In the genomic region with DNA sequence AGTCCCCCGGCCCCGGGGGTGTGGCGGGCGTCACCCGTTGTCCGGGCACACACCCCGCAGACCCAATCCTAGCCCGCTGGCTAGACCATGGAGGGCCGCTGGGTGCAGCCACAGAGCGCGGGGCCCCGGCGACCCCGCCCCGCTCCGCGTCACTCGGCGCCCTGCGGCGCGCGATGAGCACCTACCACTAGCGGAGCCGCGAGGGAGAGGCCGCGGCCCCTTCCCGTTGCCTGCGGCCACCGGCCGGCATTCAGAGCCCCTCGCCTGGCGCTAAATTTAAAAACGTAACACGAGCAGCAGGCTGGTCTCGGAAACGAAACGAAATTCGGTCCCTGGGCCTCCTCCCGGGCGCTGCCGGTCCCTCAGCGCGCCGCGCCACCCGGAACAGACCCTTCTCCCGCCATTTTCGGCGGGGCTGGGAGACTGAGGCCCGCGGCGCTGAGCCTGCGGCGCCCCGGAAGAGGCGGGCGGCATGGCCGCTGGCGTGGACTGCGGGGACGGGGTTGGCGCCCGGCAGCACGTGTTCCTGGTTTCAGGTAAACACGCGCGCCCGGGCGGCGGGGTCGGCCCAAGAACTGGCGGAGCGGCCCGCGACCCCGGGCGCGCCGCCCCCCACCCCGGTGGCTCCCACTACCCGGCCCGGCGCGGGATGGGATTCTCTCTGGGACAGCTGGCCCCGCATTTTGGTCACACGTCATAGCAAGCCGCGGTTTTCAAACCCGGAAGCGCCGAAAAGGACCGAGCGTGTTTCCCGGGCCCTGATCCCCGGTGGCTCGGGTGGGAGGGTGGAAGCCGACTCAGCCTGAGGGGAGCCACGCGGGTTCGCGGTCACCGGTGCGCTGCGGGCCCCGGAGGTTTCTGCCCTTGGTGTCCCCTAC, we compare ENCODE assay signal across 8 cellular contexts. TPM values are rescaled to one million over a fixed set of nuclear protein-coding genes. Genes with fewer than 3 reads are reported as not detected.
DNase-seq lines count a peak whose midpoint lies in the region; TF ChIP-seq lines count a peak whose summit lies in the region.

A gene with protein sequence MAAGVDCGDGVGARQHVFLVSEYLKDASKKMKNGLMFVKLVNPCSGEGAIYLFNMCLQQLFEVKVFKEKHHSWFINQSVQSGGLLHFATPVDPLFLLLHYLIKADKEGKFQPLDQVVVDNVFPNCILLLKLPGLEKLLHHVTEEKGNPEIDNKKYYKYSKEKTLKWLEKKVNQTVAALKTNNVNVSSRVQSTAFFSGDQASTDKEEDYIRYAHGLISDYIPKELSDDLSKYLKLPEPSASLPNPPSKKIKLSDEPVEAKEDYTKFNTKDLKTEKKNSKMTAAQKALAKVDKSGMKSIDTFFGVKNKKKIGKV (plus strand): TSS at position 187 of the 878 bp plus-strand sequence. CDS start 286 bp downstream, at position 473.

- TF ChIP-seq CTCF in GM06990 (IDR thresholded peaks at IDR 0.05; ENCODE audit: insufficient read depth, low read length, poor library complexity, severe bottlenecking), result no peak

- H3K4me3 ChIP-seq in GM06990 (replicated peaks; ENCODE audit: low read depth, low read length), result peak within 1 kb of the TSS; percentile 76
- peak within 1 kb of the TSS; percentile 78 for H3K4me3 ChIP-seq in H7 (ENCODE audit: insufficient read depth, low read depth, low read length)
- H3K4me3 ChIP-seq in MG63, result peak within 1 kb of the TSS; percentile 63
- peak within 1 kb of the TSS; percentile 75 for H3K4me3 ChIP-seq in urinary bladder (ENCODE audit: low read depth, low read length)

- H3K9me3 ChIP-seq in MG63, result no peaks in the 10 kb centered on the region

- H3K27me3 ChIP-seq in GM06990 (replicated peaks; ENCODE audit: control insufficient read depth, insufficient read depth, low read length) (no peaks in the 10 kb centered on the region), H7 (ENCODE audit: control insufficient read depth, insufficient read depth, low read length) (no peaks in the 10 kb centered on the region), MG63 (no peaks in the 10 kb centered on the region)

- no peaks in the 10 kb centered on the region for H3K36me3 ChIP-seq in GM06990 (ENCODE audit: control insufficient read depth, insufficient read depth, low read length)
- no peaks in the 10 kb centered on the region for H3K36me3 ChIP-seq in H7 (replicated peaks; ENCODE audit: control insufficient read depth, insufficient read depth, low read length)
- no peaks in the 10 kb centered on the region for H3K36me3 ChIP-seq in MG63
- no peaks in the 10 kb centered on the region for H3K36me3 ChIP-seq in urinary bladder (ENCODE audit: insufficient read depth)

- intact Hi-C loops in cardiac septum (cut with DNase I), result loop anchor here (5.0 kb wide), 5 partner anchors 108 to 933 kb away; no protein-coding TSS in a partner anchor
- intact Hi-C loops in posterior vena cava (cut with DNase I), result no loop called here

- H3K27ac ChIP-seq in urinary bladder (ENCODE audit: low read depth), result peak within 1 kb of the TSS; percentile 91

- DNase-seq in GM06990 (ENCODE audit: extremely low read depth, insufficient read length) (peak; percentile 93), H7 (peak; percentile 87), MG63 (peak; percentile 81), SW 1271 (lab: John Stamatoyannopoulos, UW) (peak; percentile 30 to 70), cardiac septum (ENCODE audit: low spot score) (peak; percentile 82), posterior vena cava (ENCODE audit: low spot score) (peak; percentile 89)
- DNase-seq in activated naive CD8-positive, alpha-beta T cell treated with anti-CD3 and anti-CD28 coated beads, Interleukin-2, amount 50 U/mL, for 16 hours (ENCODE audit: low read depth, low spot score), result peak; percentile 35

- no peaks in the 10 kb centered on the region for H3K4me1 ChIP-seq in urinary bladder (ENCODE audit: insufficient read depth)

- under 1% methylated on average over 107 of the region's 107 CpGs for WGBS in urinary bladder

RNA-seq across cellular contexts. Expression of the gene that starts here (rescaled TPM):
- 40.9 and 47.3 TPM in 2 replicates for total RNA-seq in H7 (2014; rRNA removed; shearing (Covaris generic))
- 76.6 and 133 TPM in 2 replicates for total RNA-seq in MG63 (2014; rRNA removed; shearing (Covaris generic); ENCODE audit: low replicate concordance)
- total RNA-seq in cardiac septum (37.2 TPM), posterior vena cava (10 to 100 TPM; 48.5 to 49.1 TPM), urinary bladder (154 TPM)
- polyA plus RNA-seq in urinary bladder, result 36.3 TPM

Comparison
In these comparisons a context has a peak if more than half of its experiments do, and no peak if none do; other contexts are left out.
1. Peak in every context shown above with its lines: DNase-seq, H3K4me3 ChIP-seq and H3K27ac ChIP-seq.
2. DNase-seq: peak in every context shown above with its lines; median percentile 93 in GM06990; 89 in posterior vena cava; 87 in H7; 82 in cardiac septum; 81 in MG63; 50 in SW 1271; 35 in activated naive CD8-positive, alpha-beta T cell treated with anti-CD3 and anti-CD28 coated beads, Interleukin-2, amount 50 U/mL, for 16 hours.